8 cellular contexts compared by ENCODE assay signal in the genomic region with DNA sequence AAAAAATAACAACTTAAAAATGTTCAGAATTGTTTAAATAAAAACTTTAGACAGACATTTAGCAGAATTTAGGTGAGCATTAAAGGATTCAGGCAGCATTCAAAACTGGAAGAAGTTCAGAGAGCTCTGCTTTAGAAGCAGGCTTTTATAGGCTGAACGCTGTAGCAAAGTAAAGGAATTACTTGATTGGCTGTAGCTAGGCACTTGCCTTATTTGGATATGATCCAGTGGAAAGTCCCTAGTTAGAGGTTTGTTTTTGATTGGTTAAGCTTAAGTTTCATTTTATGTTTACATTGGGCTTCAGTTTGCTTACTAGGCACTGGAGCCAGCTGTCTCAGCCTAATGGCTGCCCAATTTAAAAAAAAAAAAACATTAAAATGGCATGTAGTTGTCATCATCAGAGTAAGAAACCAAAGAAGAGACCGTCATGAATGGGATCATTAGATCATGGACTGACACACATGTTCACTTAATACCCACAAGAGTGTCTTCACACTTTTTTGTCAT.
DNase-seq lines count a peak whose midpoint lies in the region; ATAC-seq and TF ChIP-seq lines count a peak whose summit lies in the region.

No MANE protein-coding gene starts in this region.

- H3K4me3 ChIP-seq in right atrium auricular region (no peak overlapping the region), spleen (peak overlapping the region in 1 of 8 donors; percentile 26)

- CTCF ChIA-PET in activated naive CD4-positive, alpha-beta T cell treated with anti-CD3 and anti-CD28 coated beads, Interleukin-2, amount 10 ng/mL, durations not matched to agents 7 days and 5 days (lab: Charles Lee), result interaction anchor here (0.9 kb wide), 1 partner anchor 112 kb away, joined by 4 read pairs; the partner anchor contains the start of gene ACTL10

- no peaks in the 10 kb centered on the region for H3K9me3 Mint-ChIP-seq in activated naive CD4-positive, alpha-beta T cell treated with anti-CD3 and anti-CD28 coated beads, Interleukin-2, amount 10 ng/mL, durations not matched to agents 7 days and 5 days

- peak; percentile 97 for ATAC-seq in HG03565 (IDR thresholded peaks at IDR 0.05; ENCODE audit: unreplicated experiment)

- peaks cover 29% of the 10 kb centered on the region for H3K4me1 Mint-ChIP-seq in activated naive CD4-positive, alpha-beta T cell treated with anti-CD3 and anti-CD28 coated beads, Interleukin-2, amount 10 ng/mL, durations not matched to agents 7 days and 5 days

- H3K36me3 Mint-ChIP-seq in activated naive CD4-positive, alpha-beta T cell treated with anti-CD3 and anti-CD28 coated beads, Interleukin-2, amount 10 ng/mL, durations not matched to agents 7 days and 5 days, result peaks cover 29% of the 10 kb centered on the region

- peaks cover 0 to 4% of the 10 kb centered on the region in 2 donors for H3K4me1 ChIP-seq in right atrium auricular region
- H3K4me1 ChIP-seq in spleen, result peaks cover 17 to 46% (median 33%) of the 10 kb centered on the region in 6 donors

- no peaks in the 10 kb centered on the region for H3K9me3 ChIP-seq in right atrium auricular region
- no peaks in the 10 kb centered on the region for H3K9me3 ChIP-seq in spleen

- WGBS in spleen, 5 donors, result 18 to 31% (median 23%) methylated on average over 2 of the region's 2 CpGs

- no peaks in the 10 kb centered on the region for H3K27me3 Mint-ChIP-seq in activated naive CD4-positive, alpha-beta T cell treated with anti-CD3 and anti-CD28 coated beads, Interleukin-2, amount 10 ng/mL, durations not matched to agents 7 days and 5 days

- H3K27ac ChIP-seq in right atrium auricular region (peak overlapping the region; percentile 17), spleen (peak overlapping the region; percentile 6 to 85 (median 78))

- H3K27me3 ChIP-seq in right atrium auricular region (no peaks in the 10 kb centered on the region), spleen (replicated peaks in 1 of 7) (no peaks in the 10 kb centered on the region)

- TF ChIP-seq CTCF in GM20000 (IDR thresholded peaks at IDR 0.05; ENCODE audit: extremely low read depth, missing control alignments) (no peak), right atrium auricular region (IDR thresholded peaks at IDR 0.05) (no peak), spleen (IDR thresholded peaks at IDR 0.05 in 8 of 11, conservative IDR thresholded peaks at IDR 0.05 in 3 of 11) (no peak)

- intact Hi-C loops in spleen (cut with DNase I; ENCODE audit: low total_unique reads), result no loop called here

- TF ChIP-seq POLR2A in spleen (IDR thresholded peaks at IDR 0.05), result peak in 1 of 3 donors; percentile 45

- peak overlapping the region; percentile 47 for H3K4me3 Mint-ChIP-seq in activated naive CD4-positive, alpha-beta T cell treated with anti-CD3 and anti-CD28 coated beads, Interleukin-2, amount 10 ng/mL, durations not matched to agents 7 days and 5 days

- peak overlapping the region; percentile 97 for H3K27ac Mint-ChIP-seq in activated naive CD4-positive, alpha-beta T cell treated with anti-CD3 and anti-CD28 coated beads, Interleukin-2, amount 10 ng/mL, durations not matched to agents 7 days and 5 days

- DNase-seq in ELF-1 (ENCODE audit: low read depth, low spot score), result peak; percentile 15
- DNase-seq in GM20000 (ENCODE audit: low spot score), result peak; percentile 79
- peak; percentile 98 for DNase-seq in NCI-H69 (lab: John Stamatoyannopoulos, UW)
- peak; percentile 51 for DNase-seq in activated naive CD4-positive, alpha-beta T cell treated with anti-CD3 and anti-CD28 coated beads, Interleukin-2, amount 10 ng/mL, durations not matched to agents 7 days and 5 days
- no peak for DNase-seq in right atrium auricular region (ENCODE audit: low spot score)
- no peak for DNase-seq in spleen
- DNase-seq in amygdala (lab: John Stamatoyannopoulos, UW), result no peak

- no peaks in the 10 kb centered on the region for H3K36me3 ChIP-seq in right atrium auricular region
- H3K36me3 ChIP-seq in spleen, result peaks cover 0 to 28% (median 3%) of the 10 kb centered on the region in 6 donors

Comparison
In these comparisons a context has a peak if more than half of its experiments do, and no peak if none do; other contexts are left out.
1. DNase-seq: peak in ELF-1 (single experiment), GM20000 (single experiment), NCI-H69 (single experiment) and activated naive CD4-positive, alpha-beta T cell treated with anti-CD3 and anti-CD28 coated beads, Interleukin-2, amount 10 ng/mL, durations not matched to agents 7 days and 5 days (single experiment); none in right atrium auricular region (single experiment), spleen (single experiment) and amygdala (0 of 56).